1 cellular context compared by ENCODE assay signal in genomic region chr17:76560036-76560876, GRCh38.
TF ChIP-seq lines count a peak whose summit lies in the region.

No MANE protein-coding gene starts in this region.

TF ChIP-seq in H1, 55 proteins besides CTCF, POLR2A, EP300 and RAD21:
- peak; percentile 63; the same call in 1 of the 2 replicates for TF ChIP-seq POLR2AphosphoS5 (IDR thresholded peaks at IDR 0.05; ENCODE audit: low read depth, low read length)
- TF ChIP-seq GABPA (IDR thresholded peaks at IDR 0.05; ENCODE audit: borderline replicate concordance, insufficient read depth, low read length): no peak
